29 cellular contexts compared by ENCODE assay signal in the genomic region with DNA sequence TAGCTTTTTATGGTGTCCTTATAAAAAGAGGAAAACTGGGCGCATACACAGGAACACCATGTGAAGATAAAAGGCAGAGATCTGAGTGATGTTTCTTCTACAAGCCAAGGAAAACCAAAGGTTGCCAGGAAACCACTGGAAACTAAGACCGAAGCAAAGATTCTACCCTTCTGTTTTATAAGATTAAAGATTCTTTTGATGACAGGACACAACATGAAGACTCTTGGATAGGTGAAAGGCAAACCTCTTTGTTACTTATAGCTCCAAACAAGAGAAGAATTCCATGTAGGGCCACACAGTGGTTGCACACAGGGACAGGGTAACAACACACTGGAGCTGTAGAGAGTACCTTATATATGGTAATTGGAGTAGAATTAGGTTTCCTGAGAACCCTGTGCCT. TPM values are rescaled to one million over a fixed set of nuclear protein-coding genes. Genes with fewer than 3 reads are reported as not detected.
A peak's percentile ranks its signal among the peaks of the same experiment; 100 is the strongest.
DNase-seq lines count a peak whose midpoint lies in the region; ATAC-seq, FAIRE-seq and TF ChIP-seq lines count a peak whose summit lies in the region.
"Had no signal": no experiment of that assay in that cellular context is flagged by ENCODE, and none has a peak within 500 bp of the region (broad histone marks: within the 10 kb centered on the region; RNA-seq: fewer than 3 reads in every experiment).

A gene with protein sequence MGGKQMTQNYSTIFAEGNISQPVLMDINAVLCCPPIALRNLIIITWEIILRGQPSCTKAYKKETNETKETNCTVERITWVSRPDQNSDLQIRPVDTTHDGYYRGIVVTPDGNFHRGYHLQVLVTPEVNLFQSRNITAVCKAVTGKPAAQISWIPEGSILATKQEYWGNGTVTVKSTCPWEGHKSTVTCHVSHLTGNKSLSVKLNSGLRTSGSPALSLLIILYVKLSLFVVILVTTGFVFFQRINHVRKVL (minus strand): TSS at position 101 of the 400 bp plus-strand sequence. CDS start 17,497 bp downstream, outside the sequence.

- ATAC-seq in GM23338: no peak
- ATAC-seq in Right ventricle myocardium superior (ENCODE audit: poor library complexity): no peak
- ATAC-seq: gastrocnemius medialis, lower lobe of right lung had no signal

- H3K4me3 Mint-ChIP-seq in T-helper 1 cell treated with Interleukin-12 subunit alpha and Interleukin-12 subunit beta and Interleukin-4 antibody, amounts not matched to agents 30 μg/mL and 1 μg/mL, for 36 hours: peak within 1 kb of the TSS; percentile 31
- peak within 1 kb of the TSS; percentile 4 to 80 (median 69) for H3K4me3 Mint-ChIP-seq in CD4-positive, alpha-beta memory T cell
- H3K4me3 Mint-ChIP-seq in activated CD4-positive, alpha-beta memory T cell treated with anti-CD3 and anti-CD28 coated beads for 36 hours: no peak within 1 kb of the TSS
- H3K4me3 Mint-ChIP-seq in immature natural killer cell (peak within 1 kb of the TSS; percentile 43 to 73 (median 55)), GM23338 (no peak within 1 kb of the TSS)

- no peaks in the 10 kb centered on the region for H3K27me3 ChIP-seq in CD4-positive, alpha-beta memory T cell (ENCODE audit: insufficient read depth, low read length)
- H3K27me3 ChIP-seq in GM23338 (ENCODE audit: insufficient read depth): no peaks in the 10 kb centered on the region
- H3K27me3 ChIP-seq: gastrocnemius medialis, spleen had no signal

- H3K27ac Mint-ChIP-seq in T-helper 1 cell treated with Interleukin-12 subunit alpha and Interleukin-12 subunit beta and Interleukin-4 antibody, amounts not matched to agents 30 μg/mL and 1 μg/mL, for 36 hours: peak within 1 kb of the TSS; percentile 70
- peak within 1 kb of the TSS; percentile 65 to 91 (median 85) for H3K27ac Mint-ChIP-seq in CD4-positive, alpha-beta memory T cell
- H3K27ac Mint-ChIP-seq in activated CD4-positive, alpha-beta memory T cell treated with anti-CD3 and anti-CD28 coated beads for 36 hours: peak within 1 kb of the TSS; percentile 9
- H3K27ac Mint-ChIP-seq in immature natural killer cell: peak within 1 kb of the TSS; percentile 13 to 86 (median 70)
- no peak within 1 kb of the TSS for H3K27ac Mint-ChIP-seq in GM23338

- intact Hi-C loops in CD4-positive, alpha-beta memory T cell (cut with micrococcal nuclease): no loop called here
- intact Hi-C loops in activated CD4-positive, alpha-beta memory T cell treated with anti-CD3 and anti-CD28 coated beads for 36 hours (cut with micrococcal nuclease): loop anchor here (1.0 kb wide), 1 partner anchor 127 kb away; no protein-coding TSS in a partner anchor
- intact Hi-C loops in Right ventricle myocardium superior (cut with DNase I): no loop called here

- H3K36me3 ChIP-seq in CD4-positive, alpha-beta memory T cell (ENCODE audit: insufficient read depth, low read length): no peaks in the 10 kb centered on the region
- H3K36me3 ChIP-seq in GM23338 (ENCODE audit: insufficient read depth): no peaks in the 10 kb centered on the region
- H3K36me3 ChIP-seq: gastrocnemius medialis, lower lobe of right lung, spleen had no signal

- no peak for TF ChIP-seq CTCF in GM23338 (conservative IDR thresholded peaks at IDR 0.05; ENCODE audit: low read depth in 2 of 2)

- no peaks in the 10 kb centered on the region for H3K27me3 Mint-ChIP-seq in T-helper 1 cell treated with Interleukin-12 subunit alpha and Interleukin-12 subunit beta and Interleukin-4 antibody, amounts not matched to agents 30 μg/mL and 1 μg/mL, for 36 hours (ENCODE audit: low read depth)
- H3K27me3 Mint-ChIP-seq in CD4-positive, alpha-beta memory T cell: no peaks in the 10 kb centered on the region
- no peaks in the 10 kb centered on the region for H3K27me3 Mint-ChIP-seq in activated CD4-positive, alpha-beta memory T cell treated with anti-CD3 and anti-CD28 coated beads for 36 hours
- peaks cover 0 to 4% (median 3%) of the 10 kb centered on the region in 3 donors for H3K27me3 Mint-ChIP-seq in immature natural killer cell (ENCODE audit: low read depth in 3 of 3)
- peaks cover 3% of the 10 kb centered on the region for H3K27me3 Mint-ChIP-seq in GM23338 (ENCODE audit: insufficient read depth, low read depth, poor library complexity)

- no peak within 1 kb of the TSS for H3K27ac ChIP-seq in CD4-positive, alpha-beta memory T cell (ENCODE audit: low read depth, low read length)
- H3K27ac ChIP-seq in GM23338 (ENCODE audit: low read depth): no peak within 1 kb of the TSS
- H3K27ac ChIP-seq: 22Rv1, gastrocnemius medialis, lower lobe of right lung had no signal

- no peaks in the 10 kb centered on the region for H4K20me1 ChIP-seq in GM23338 (replicated peaks; ENCODE audit: insufficient read depth)

- no peaks in the 10 kb centered on the region for H3K79me2 ChIP-seq in GM23338 (replicated peaks; ENCODE audit: insufficient read depth)

- H3K9me2 ChIP-seq in GM23338 (ENCODE audit: insufficient read depth): no peaks in the 10 kb centered on the region; the same call in 1 of the 2 replicates

- peaks cover 61% of the 10 kb centered on the region for H3K9me3 Mint-ChIP-seq in T-helper 1 cell treated with Interleukin-12 subunit alpha and Interleukin-12 subunit beta and Interleukin-4 antibody, amounts not matched to agents 30 μg/mL and 1 μg/mL, for 36 hours
- H3K9me3 Mint-ChIP-seq in CD4-positive, alpha-beta memory T cell: peaks cover 2 to 32% (median 24%) of the 10 kb centered on the region in 8 donors
- H3K9me3 Mint-ChIP-seq in activated CD4-positive, alpha-beta memory T cell treated with anti-CD3 and anti-CD28 coated beads for 36 hours: peaks cover 29% of the 10 kb centered on the region
- H3K9me3 Mint-ChIP-seq in immature natural killer cell (peaks cover 14 to 31% (median 20%) of the 10 kb centered on the region in 6 donors), GM23338 (peaks cover 12% of the 10 kb centered on the region)

- CTCF ChIA-PET in CD4-positive, alpha-beta memory T cell (lab: Charles Lee; ENCODE audit: partially characterized antibody): interaction anchor here (0.9 to 2.7 kb wide), 9 partner anchors 11 to 157 kb away, joined by 3 to 12 read pairs (median 4); partner anchors contain the start of gene CD200R1
- CTCF ChIA-PET in activated CD4-positive, alpha-beta memory T cell treated with anti-CD3 and anti-CD28 coated beads for 36 hours (lab: Charles Lee): interaction anchor here (1.1 to 1.3 kb wide), 2 partner anchors 112 to 133 kb away, joined by 4 to 5 read pairs; no protein-coding TSS in a partner anchor

- POLR2A ChIA-PET in CD4-positive, alpha-beta memory T cell (lab: Charles Lee; ENCODE audit: partially characterized antibody): interaction anchor here (0.8 to 1.8 kb wide), 6 partner anchors 33 to 126 kb away, joined by 3 to 5 read pairs (median 3); no protein-coding TSS in a partner anchor
- POLR2A ChIA-PET in activated CD4-positive, alpha-beta memory T cell treated with anti-CD3 and anti-CD28 coated beads for 36 hours (lab: Charles Lee): no interaction called here

- H3K9me3 ChIP-seq in CD4-positive, alpha-beta memory T cell (ENCODE audit: control insufficient read depth in 1 of 2, low read length in 2 of 2): peaks cover 0 to 6% of the 10 kb centered on the region in 2 donors
- H3K9me3 ChIP-seq: gastrocnemius medialis had no signal

- no peak for FAIRE-seq in GM12892 (lab: Jason Lieb, UNC)
- FAIRE-seq: G401.6, keratinocyte had no signal

- H3K36me3 Mint-ChIP-seq in T-helper 1 cell treated with Interleukin-12 subunit alpha and Interleukin-12 subunit beta and Interleukin-4 antibody, amounts not matched to agents 30 μg/mL and 1 μg/mL, for 36 hours (ENCODE audit: low read depth): peaks cover 15% of the 10 kb centered on the region
- H3K36me3 Mint-ChIP-seq in CD4-positive, alpha-beta memory T cell: peaks cover 10 to 18% of the 10 kb centered on the region in 2 donors
- peaks cover 19% of the 10 kb centered on the region for H3K36me3 Mint-ChIP-seq in activated CD4-positive, alpha-beta memory T cell treated with anti-CD3 and anti-CD28 coated beads for 36 hours
- peaks cover 0 to 19% (median 15%) of the 10 kb centered on the region in 3 donors for H3K36me3 Mint-ChIP-seq in immature natural killer cell
- H3K36me3 Mint-ChIP-seq in GM23338 (ENCODE audit: low read depth): no peaks in the 10 kb centered on the region

- H3K4me2 ChIP-seq in GM23338: no peak within 1 kb of the TSS

- no peak within 1 kb of the TSS for H3K4me3 ChIP-seq in CD4-positive, alpha-beta memory T cell (ENCODE audit: low read length in 2 of 2)
- no peak within 1 kb of the TSS for H3K4me3 ChIP-seq in GM23338
- H3K4me3 ChIP-seq: gastrocnemius medialis, lower lobe of right lung had no signal

- peaks cover 22% of the 10 kb centered on the region for H3K4me1 Mint-ChIP-seq in T-helper 1 cell treated with Interleukin-12 subunit alpha and Interleukin-12 subunit beta and Interleukin-4 antibody, amounts not matched to agents 30 μg/mL and 1 μg/mL, for 36 hours (ENCODE audit: low read depth)
- peaks cover 20 to 39% (median 25%) of the 10 kb centered on the region in 4 donors for H3K4me1 Mint-ChIP-seq in CD4-positive, alpha-beta memory T cell
- peaks cover 30% of the 10 kb centered on the region for H3K4me1 Mint-ChIP-seq in activated CD4-positive, alpha-beta memory T cell treated with anti-CD3 and anti-CD28 coated beads for 36 hours (ENCODE audit: low read depth)
- H3K4me1 Mint-ChIP-seq in immature natural killer cell: peaks cover 25 to 28% of the 10 kb centered on the region in 2 donors
- no peaks in the 10 kb centered on the region for H3K4me1 Mint-ChIP-seq in GM23338

- TF ChIP-seq POLR2A in GM12892 (IDR thresholded peaks at IDR 0.05; ENCODE audit: low read depth, low read length): no peak

- H2AFZ ChIP-seq in GM23338: no peak within 1 kb of the TSS

- H3K4me1 ChIP-seq in CD4-positive, alpha-beta memory T cell (ENCODE audit: insufficient read depth, low read length): peaks cover 26% of the 10 kb centered on the region
- H3K4me1 ChIP-seq in GM23338 (ENCODE audit: insufficient read depth): no peaks in the 10 kb centered on the region
- H3K4me1 ChIP-seq: gastrocnemius medialis, lower lobe of right lung had no signal

- no peaks in the 10 kb centered on the region for H3F3A ChIP-seq in GM23338 (replicated peaks; ENCODE audit: low read depth)

- DNase-seq in T-helper 1 cell: no peak
- DNase-seq in CD4-positive, alpha-beta memory T cell: no peak
- DNase-seq in activated CD4-positive, alpha-beta memory T cell treated with anti-CD3 and anti-CD28 coated beads for 36 hours: no peak
- DNase-seq in immature natural killer cell: no peak
- DNase-seq in GM12892 (ENCODE audit: insufficient read length): no peak
- DNase-seq in GM23338 (ENCODE audit: low spot score): no peak
- DNase-seq in Right ventricle myocardium superior: no peak
- DNase-seq: activated CD8-positive, alpha-beta memory T cell treated with anti-CD3 and anti-CD28 coated beads for 24 hours; activated gamma-delta T cell; aorta; caudate nucleus; DMS 273 treated with DMSO at 0.1 percent for 48 hours; gastrocnemius medialis; lower lobe of right lung; NCI-H1417 treated with DMSO at 0.1 percent for 48 hours; NCI-H2107; NCI-H510A; occipital lobe; spleen; stimulated activated CD4-positive, alpha-beta T cell treated with anti-CD3 and anti-CD28 coated beads, Interleukin-4, amount 100 ng/mL, for 24 hours; substantia nigra had no signal

RNA-seq across cellular contexts. Expression of the gene that starts here (rescaled TPM):
- not detected for total RNA-seq in CD4-positive, alpha-beta memory T cell
- polyA plus RNA-seq in CD4-positive, alpha-beta memory T cell: not detected
- total RNA-seq in activated CD4-positive, alpha-beta memory T cell treated with anti-CD3 and anti-CD28 coated beads for 36 hours: not detected
- polyA plus RNA-seq in immature natural killer cell (not detected), GM23338 (2016; fragmentation: Nextera tagmentation; extraction: Ambion mirVana) (not detected in 2 replicates)
- polyA plus RNA-seq in GM12892 (2012; ENCODE audit: missing spikeins): 0.89 TPM
- total RNA-seq in GM23338 (2014; rRNA removed; shearing (Covaris generic)): not detected in 2 replicates
- total RNA-seq in Right ventricle myocardium superior: not detected
- total RNA-seq: aorta, epithelial cell of proximal tubule, gastrocnemius medialis, lower lobe of right lung, occipital lobe, renal cortical epithelial cell, spleen, urinary bladder had no signal
- polyA plus RNA-seq: aorta, BJ, keratinocyte, spleen, urinary bladder had no signal

Comparison
In these comparisons a context has a peak if more than half of its experiments do, and no peak if none do; other contexts are left out.
1. H3K4me3 Mint-ChIP-seq: peak in T-helper 1 cell treated with Interleukin-12 subunit alpha and Interleukin-12 subunit beta and Interleukin-4 antibody, amounts not matched to agents 30 μg/mL and 1 μg/mL, for 36 hours (single experiment), CD4-positive, alpha-beta memory T cell (8 of 8) and immature natural killer cell (5 of 5); none in activated CD4-positive, alpha-beta memory T cell treated with anti-CD3 and anti-CD28 coated beads for 36 hours (single experiment) and GM23338 (single experiment).